Comparison of ENCODE assay signal across 2 cellular contexts in the genomic region with DNA sequence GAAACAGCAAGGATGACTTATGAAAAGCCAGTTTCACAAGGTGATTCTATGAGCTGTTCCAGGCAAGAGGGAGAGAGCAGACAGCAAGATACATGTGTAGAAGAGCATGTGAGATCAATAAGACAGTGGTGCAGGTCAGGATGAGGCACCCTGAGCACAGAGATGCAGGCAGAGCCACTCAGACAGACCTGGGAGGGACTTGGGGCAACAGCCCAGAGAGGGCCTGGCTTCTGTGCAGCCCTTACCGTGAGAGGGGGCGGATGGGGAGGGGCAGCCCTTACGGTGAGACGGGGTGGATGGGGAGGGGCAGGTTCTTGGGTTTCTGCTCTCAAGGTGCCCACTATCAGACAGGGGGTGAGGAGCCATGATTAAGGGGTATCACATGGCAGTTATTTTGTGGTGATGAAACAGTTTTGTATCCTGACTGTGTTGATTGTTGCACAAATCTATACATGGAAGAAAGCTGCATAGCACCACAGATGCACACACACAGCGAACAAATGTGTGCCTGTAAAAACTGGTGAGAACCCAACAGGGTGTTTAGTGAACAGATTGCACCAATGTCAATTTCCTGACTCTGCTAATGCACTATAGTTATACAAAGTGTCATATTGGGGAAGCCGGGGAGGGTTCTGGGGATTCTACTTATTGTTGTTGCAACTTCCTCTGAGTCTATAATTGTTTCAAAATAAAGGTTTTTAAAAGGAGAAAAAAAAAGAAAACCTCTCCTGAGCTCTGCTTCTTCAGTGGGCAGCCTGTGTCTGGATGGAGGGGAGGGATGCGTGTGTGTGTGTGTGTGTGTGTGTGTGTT.
A peak's percentile ranks its signal among the peaks of the same experiment; 100 is the strongest.
TF ChIP-seq lines count a peak whose summit lies in the region.

No MANE protein-coding gene starts in this region.

TF ChIP-seq in HEK293, 187 proteins besides CTCF, POLR2A, EP300 and RAD21:
- TF ChIP-seq ZBTB17 (tag by site-specific recombination; IDR thresholded peaks at IDR 0.05) = peak; percentile 63
- TF ChIP-seq ZNF654 (tag by site-specific recombination; IDR thresholded peaks at IDR 0.05; ENCODE audit: low read depth) = no peak
- TF ChIP-seq ZFHX2 (tag by site-specific recombination; conservative IDR thresholded peaks at IDR 0.05) = 0 out of 2 replicates have a peak, but pooled peaks have one; percentile 14

TF ChIP-seq in H1, 55 proteins besides CTCF, POLR2A, EP300 and RAD21:
- TF ChIP-seq EZH2 (IDR thresholded peaks at IDR 0.05; ENCODE audit: low read depth, low read length, severe bottlenecking) = no peak
- no peak for TF ChIP-seq KDM4A (IDR thresholded peaks at IDR 0.05; ENCODE audit: low read depth, low read length, severe bottlenecking)
